Comparison of ENCODE assay signal across 8 cellular contexts in the genomic region with DNA sequence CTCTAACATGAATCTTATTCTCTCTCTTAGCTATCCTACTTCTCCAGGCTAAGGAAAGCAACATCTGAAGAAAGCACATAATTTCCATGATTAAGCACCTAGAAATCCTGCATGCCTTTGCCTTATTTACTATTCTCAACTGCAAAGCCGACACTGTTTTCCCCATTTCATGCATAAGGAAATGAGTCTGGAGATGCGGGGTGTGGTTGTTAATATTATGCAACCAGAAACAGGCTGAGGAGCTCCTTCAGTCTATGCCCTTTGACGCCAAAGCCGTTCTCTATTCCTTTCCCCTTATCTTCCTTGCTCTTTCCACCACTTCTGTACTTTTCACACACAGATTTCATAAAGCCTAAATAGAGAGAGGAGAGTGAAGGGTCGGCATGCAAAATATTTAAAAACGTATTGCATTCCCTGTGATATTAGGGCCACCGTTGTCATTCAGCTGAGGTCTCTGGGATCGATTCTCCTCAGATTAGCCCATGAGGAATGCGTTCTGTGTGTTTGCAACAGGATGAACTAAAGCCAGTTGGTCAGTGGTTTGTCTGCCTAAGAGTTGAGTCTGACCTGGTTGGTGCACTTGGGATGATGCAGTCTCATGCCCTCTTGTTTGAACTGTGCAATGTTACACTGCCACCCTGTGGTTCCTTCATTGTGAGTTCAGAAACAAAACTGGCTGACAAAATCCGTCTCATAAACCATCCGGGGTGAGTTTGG. TPM values are rescaled to one million over a fixed set of nuclear protein-coding genes. Genes with fewer than 3 reads are reported as not detected.
DNase-seq lines count a peak whose midpoint lies in the region; ATAC-seq, FAIRE-seq and TF ChIP-seq lines count a peak whose summit lies in the region.

No MANE protein-coding gene starts in this region.

- H3K36me3 ChIP-seq in GM23248 (ENCODE audit: low read depth) (no peaks in the 10 kb centered on the region), RWPE2 (ENCODE audit: low read depth) (no peaks in the 10 kb centered on the region), gastroesophageal sphincter (no peaks in the 10 kb centered on the region), trophoblast cell (ENCODE audit: control insufficient read depth in 1 of 2, insufficient read depth in 2 of 2, low read length in 2 of 2) (no peaks in the 10 kb centered on the region)

- H3K9me3 ChIP-seq in GM23248 (ENCODE audit: low read depth): no peaks in the 10 kb centered on the region
- no peaks in the 10 kb centered on the region for H3K9me3 ChIP-seq in RWPE2 (ENCODE audit: severe bottlenecking)
- H3K9me3 ChIP-seq in gastroesophageal sphincter: peaks cover 0 to 1% (median 0%) of the 10 kb centered on the region in 3 donors
- no peaks in the 10 kb centered on the region for H3K9me3 ChIP-seq in trophoblast cell (ENCODE audit: insufficient read depth, low read depth, low read length)

- H3K9me2 ChIP-seq in GM23248 (ENCODE audit: insufficient read depth): no peaks in the 10 kb centered on the region

- no peak overlapping the region for H2BK120ac ChIP-seq in trophoblast cell (ENCODE audit: insufficient read depth, low read length, poor library complexity)

- H3K4me2 ChIP-seq in GM23248 (ENCODE audit: unreplicated experiment) (peak overlapping the region; percentile 86), trophoblast cell (ENCODE audit: low read length) (no peak overlapping the region)

- peaks cover 23% of the 10 kb centered on the region for H3K4me1 ChIP-seq in GM23248 (ENCODE audit: insufficient read depth)
- peaks cover 22% of the 10 kb centered on the region for H3K4me1 ChIP-seq in RWPE2 (ENCODE audit: insufficient read depth, poor library complexity, severe bottlenecking)
- peaks cover 0 to under 1% (median 0%) of the 10 kb centered on the region in 3 donors for H3K4me1 ChIP-seq in gastroesophageal sphincter
- no peaks in the 10 kb centered on the region for H3K4me1 ChIP-seq in trophoblast cell (ENCODE audit: control insufficient read depth in 1 of 2, insufficient read depth in 2 of 2, low read length in 2 of 2)

- H3K79me1 ChIP-seq in trophoblast cell (ENCODE audit: low read length): no peaks in the 10 kb centered on the region

- H3K4me3 ChIP-seq in GM23248 (peak overlapping the region; percentile 61), RWPE2 (ENCODE audit: severe bottlenecking) (no peak overlapping the region), gastroesophageal sphincter (no peak overlapping the region), trophoblast cell (ENCODE audit: low read depth, low read length) (no peak overlapping the region)

- FAIRE-seq in urothelium cell line (lab: Jason Lieb, UNC): no peak

- H4K91ac ChIP-seq in trophoblast cell (ENCODE audit: low read depth, low read length): no peak overlapping the region

- peaks cover 21% of the 10 kb centered on the region for H3F3A ChIP-seq in GM23248 (ENCODE audit: insufficient read depth)

- in situ Hi-C loops in GM23248 (cut with MboI): loop anchor here (10.0 kb wide), 2 partner anchors 835 to 1255 kb away; no protein-coding TSS in a partner anchor

- WGBS in GM23248 (ENCODE audit: low coverage in 1 of 2, low lambda C conversion rate in 2 of 2, missing lambda C conversion rate in 2 of 2), 2 experiments: 11 to 12% methylated on average over 11 of the region's 11 CpGs
- 42 to 67% methylated on average over 6 to 11 of the region's 11 CpGs for WGBS in gastroesophageal sphincter (ENCODE audit: low coverage in 1 of 2), 2 donors
- no CpG with 5 or more reads among the region's 11 CpGs for WGBS in trophoblast cell (ENCODE audit: extremely low coverage, insufficient coverage, insufficient read length)

- peak; percentile 84 for DNase-seq in EH (ENCODE audit: low read depth)
- DNase-seq in GM23248: peak; percentile 92
- DNase-seq in LoVo (ENCODE audit: low spot score): peak; percentile 59
- no peak for DNase-seq in RWPE2 (ENCODE audit: low spot score)
- peak; percentile 76 for DNase-seq in activated effector memory CD4-positive, alpha-beta T cell treated with anti-CD3 and anti-CD28 coated beads, Interleukin-2, amount 50 U/mL, for 16 hours
- peak; percentile 68 to 87 for DNase-seq in trophoblast cell
- peak; percentile 59 for DNase-seq in urothelium cell line (ENCODE audit: low spot score)

- H3K27me3 ChIP-seq in GM23248 (replicated peaks; ENCODE audit: insufficient read depth) (no peaks in the 10 kb centered on the region), RWPE2 (ENCODE audit: insufficient read depth, poor library complexity, severe bottlenecking) (no peaks in the 10 kb centered on the region), gastroesophageal sphincter (no peaks in the 10 kb centered on the region), trophoblast cell (ENCODE audit: insufficient read depth, low read length) (no peaks in the 10 kb centered on the region)

- H3K79me2 ChIP-seq in GM23248 (ENCODE audit: insufficient read depth) (no peaks in the 10 kb centered on the region), trophoblast cell (ENCODE audit: control insufficient read depth, insufficient read depth, low read length, poor library complexity) (no peaks in the 10 kb centered on the region)

- H3K4ac ChIP-seq in trophoblast cell (ENCODE audit: low read depth, low read length): no peak overlapping the region

- no peak overlapping the region for H4K8ac ChIP-seq in trophoblast cell (ENCODE audit: low read depth, low read length)

- no peak overlapping the region for H3K18ac ChIP-seq in trophoblast cell (ENCODE audit: low read length)

- H4K12ac ChIP-seq in trophoblast cell (ENCODE audit: low read depth, low read length): no peak overlapping the region

- TF ChIP-seq POLR2A in gastroesophageal sphincter (IDR thresholded peaks at IDR 0.05): no peak

- H2BK12ac ChIP-seq in trophoblast cell (ENCODE audit: low read length): no peak overlapping the region

- no peak overlapping the region for H3K14ac ChIP-seq in trophoblast cell (ENCODE audit: low read length)

- no peak overlapping the region for H3K23ac ChIP-seq in trophoblast cell (ENCODE audit: low read length)

- H2AK5ac ChIP-seq in trophoblast cell (ENCODE audit: low read length): no peak overlapping the region

- no peak for TF ChIP-seq EP300 in gastroesophageal sphincter (IDR thresholded peaks at IDR 0.05)

- TF ChIP-seq CTCF in RWPE2 (IDR thresholded peaks at IDR 0.05; ENCODE audit: poor library complexity, severe bottlenecking) (peak; percentile 89), gastroesophageal sphincter (IDR thresholded peaks at IDR 0.05) (peak in 3 of 4 experiments; percentile 54 to 70 (median 66))

- ATAC-seq in RWPE2 (ENCODE audit: low read depth) (peak; percentile 90), gastroesophageal sphincter (peak; percentile 74)

- H3K27ac ChIP-seq in GM23248 (peak overlapping the region; percentile 75), RWPE2 (ENCODE audit: poor library complexity, severe bottlenecking) (peak overlapping the region; percentile 43), gastroesophageal sphincter (no peak overlapping the region), trophoblast cell (ENCODE audit: low read depth, low read length) (no peak overlapping the region)

- no peak overlapping the region for H2BK5ac ChIP-seq in trophoblast cell (ENCODE audit: low read depth, low read length, poor library complexity)

- no peaks in the 10 kb centered on the region for H4K20me1 ChIP-seq in GM23248 (ENCODE audit: insufficient read depth)

- H3K9ac ChIP-seq in GM23248 (peak overlapping the region; percentile 57), trophoblast cell (ENCODE audit: low read length) (no peak overlapping the region)

- H2AFZ ChIP-seq in GM23248 (peak overlapping the region; percentile 80), trophoblast cell (ENCODE audit: insufficient read depth, low read length, poor library complexity) (no peak overlapping the region)

RNA-seq across cellular contexts. Expression of a gene that starts 53.1 kb away (rescaled TPM):
- total RNA-seq in GM23248 (2014; rRNA removed; shearing (Covaris generic)): not detected in 2 replicates
- not detected in 2 replicates for polyA plus RNA-seq in GM23248 (2016; fragmentation: Nextera tagmentation; extraction: Ambion mirVana)
- not detected for total RNA-seq in gastroesophageal sphincter
- polyA plus RNA-seq in trophoblast cell (2013): not detected in 2 replicates

Comparison
In these comparisons a context has a peak if more than half of its experiments do, and no peak if none do; other contexts are left out.
1. H3K27ac ChIP-seq: peak in GM23248 (single experiment) and RWPE2 (single experiment); none in gastroesophageal sphincter (0 of 4) and trophoblast cell (single experiment).